8 cellular contexts compared by ENCODE assay signal in the genomic region with DNA sequence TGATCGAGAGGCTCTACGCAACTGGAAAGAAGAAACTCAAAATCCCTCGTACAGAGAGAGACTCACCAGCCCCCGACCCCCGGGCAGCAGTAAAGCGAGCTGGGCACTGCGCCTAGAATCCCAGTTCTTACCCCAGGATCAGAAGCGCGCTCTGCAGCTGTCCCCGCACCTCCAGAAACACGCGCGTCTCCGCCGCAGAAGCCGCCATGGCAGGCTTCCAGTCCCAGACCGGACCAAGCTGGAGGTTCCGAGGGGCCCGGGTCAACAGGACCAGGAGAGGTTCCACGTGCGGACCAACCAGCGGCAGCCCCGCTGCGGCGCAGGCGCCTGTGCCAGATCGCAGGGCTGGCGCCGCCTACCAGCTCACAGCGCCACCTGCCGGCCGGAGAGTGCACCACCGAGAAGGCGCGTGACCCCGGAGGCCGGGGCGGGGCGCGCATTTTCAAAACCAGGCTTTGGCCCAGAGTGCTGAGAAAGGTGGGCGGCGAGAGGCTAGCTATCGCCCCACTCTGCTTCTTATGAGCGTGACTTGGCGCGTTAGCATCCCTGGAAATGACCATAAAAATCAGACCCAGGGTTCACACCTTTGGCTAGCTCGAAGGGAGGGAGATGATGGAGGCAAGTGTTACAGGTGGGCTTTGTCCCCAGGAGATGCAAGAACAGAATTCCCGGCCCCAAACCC. TPM values are rescaled to one million over a fixed set of nuclear protein-coding genes. Genes with fewer than 3 reads are reported as not detected.
A peak's percentile ranks its signal among the peaks of the same experiment; 100 is the strongest.
DNase-seq lines count a peak whose midpoint lies in the region; ATAC-seq and TF ChIP-seq lines count a peak whose summit lies in the region.

A gene with protein sequence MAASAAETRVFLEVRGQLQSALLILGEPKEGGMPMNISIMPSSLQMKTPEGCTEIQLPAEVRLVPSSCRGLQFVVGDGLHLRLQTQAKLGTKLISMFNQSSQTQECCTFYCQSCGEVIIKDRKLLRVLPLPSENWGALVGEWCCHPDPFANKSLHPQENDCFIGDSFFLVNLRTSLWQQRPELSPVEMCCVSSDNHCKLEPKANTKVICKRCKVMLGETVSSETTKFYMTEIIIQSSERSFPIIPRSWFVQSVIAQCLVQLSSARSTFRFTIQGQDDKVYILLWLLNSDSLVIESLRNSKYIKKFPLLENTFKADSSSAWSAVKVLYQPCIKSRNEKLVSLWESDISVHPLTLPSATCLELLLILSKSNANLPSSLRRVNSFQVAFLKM (minus strand): TSS at position 331 of the 682 bp plus-strand sequence. CDS start 123 bp downstream, at position 208.

- H4K20me1 ChIP-seq in neural cell (ENCODE audit: insufficient read depth) = no peaks in the 10 kb centered on the region

- peak within 1 kb of the TSS; percentile 83 for H3K4me2 ChIP-seq in neural cell (ENCODE audit: low read length)

- TF ChIP-seq RAD21 in neural cell (conservative IDR thresholded peaks at IDR 0.05) = peak; percentile 65

- no peaks in the 10 kb centered on the region for H3K27me3 Mint-ChIP-seq in stimulated activated naive CD8-positive, alpha-beta T cell treated with anti-CD3 and anti-CD28 coated beads, Interleukin-15, amount 100 ng/mL, for 72 hours

- H3K9me3 ChIP-seq in Peyer's patch (no peaks in the 10 kb centered on the region), neural cell (ENCODE audit: low read length) (no peaks in the 10 kb centered on the region)

- H3K9me2 ChIP-seq in neural cell (ENCODE audit: insufficient read depth, low read length) = no peaks in the 10 kb centered on the region

- H3F3A ChIP-seq in neural cell (ENCODE audit: insufficient read depth, low read length, poor library complexity, severe bottlenecking) = peaks cover 3% of the 10 kb centered on the region

- H3K9ac ChIP-seq in neural cell (ENCODE audit: low read length) = peak within 1 kb of the TSS; percentile 66

- H3K9me3 Mint-ChIP-seq in stimulated activated naive CD8-positive, alpha-beta T cell treated with anti-CD3 and anti-CD28 coated beads, Interleukin-15, amount 100 ng/mL, for 72 hours = no peaks in the 10 kb centered on the region

- peaks cover 52% of the 10 kb centered on the region for H3K4me1 Mint-ChIP-seq in stimulated activated naive CD8-positive, alpha-beta T cell treated with anti-CD3 and anti-CD28 coated beads, Interleukin-15, amount 100 ng/mL, for 72 hours

- DNase-seq in DMS79 treated with DMSO at 0.1 percent for 48 hours (lab: John Stamatoyannopoulos, UW) (peak; percentile 68), HuH-7.5 (ENCODE audit: low spot score) (peak; percentile 75), Peyer's patch (peak; percentile 91 to 96 (median 95)), fibroblast of pulmonary artery (ENCODE audit: low read depth) (peak; percentile 85)
- peak; percentile 88 to 90 for DNase-seq in activated T-helper 1 cell treated with anti-CD3 and anti-CD28 coated beads, Interleukin-2, amount 50 U/mL, for 16 hours (ENCODE audit: low read depth in 1 of 2, low spot score in 1 of 2)
- DNase-seq in stimulated activated naive CD8-positive, alpha-beta T cell treated with anti-CD3 and anti-CD28 coated beads, Interleukin-15, amount 100 ng/mL, for 72 hours = peak; percentile 93 to 95

- peak; percentile 56 for ATAC-seq in GM21526 (IDR thresholded peaks at IDR 0.05; ENCODE audit: low FRiP score, unreplicated experiment)
- peak; percentile 80 for ATAC-seq in stimulated activated naive CD8-positive, alpha-beta T cell treated with anti-CD3 and anti-CD28 coated beads, Interleukin-15, amount 100 ng/mL, for 72 hours

- peak; percentile 25 to 30 for TF ChIP-seq POLR2A in Peyer's patch (IDR thresholded peaks at IDR 0.05)

- peak within 1 kb of the TSS; percentile 89 to 95 for H3K4me3 Mint-ChIP-seq in stimulated activated naive CD8-positive, alpha-beta T cell treated with anti-CD3 and anti-CD28 coated beads, Interleukin-15, amount 100 ng/mL, for 72 hours

- peak within 1 kb of the TSS; percentile 85 to 92 for H3K27ac Mint-ChIP-seq in stimulated activated naive CD8-positive, alpha-beta T cell treated with anti-CD3 and anti-CD28 coated beads, Interleukin-15, amount 100 ng/mL, for 72 hours

- TF ChIP-seq EP300 in neural cell (conservative IDR thresholded peaks at IDR 0.05; ENCODE audit: poor library complexity, severe bottlenecking) = peak; percentile 17

- H3K27me3 ChIP-seq in Peyer's patch = no peaks in the 10 kb centered on the region
- H3K27me3 ChIP-seq in neural cell (ENCODE audit: insufficient read depth, low read depth, low read length) = no peaks in the 10 kb centered on the region

- peaks cover 0 to 7% (median 0%) of the 10 kb centered on the region in 4 donors for H3K4me1 ChIP-seq in Peyer's patch

- H3K4me3 ChIP-seq in Peyer's patch = peak within 1 kb of the TSS; percentile 57 to 79 (median 68)
- peak within 1 kb of the TSS; percentile 77 for H3K4me3 ChIP-seq in fibroblast of pulmonary artery (replicated peaks; ENCODE audit: low read depth, low read length)
- H3K4me3 ChIP-seq in neural cell (ENCODE audit: low read length) = peak within 1 kb of the TSS; percentile 83

- H3K79me2 ChIP-seq in neural cell (replicated peaks; ENCODE audit: insufficient read depth, low read length) = peaks cover 23% of the 10 kb centered on the region

- peak within 1 kb of the TSS; percentile 65 for H2AFZ ChIP-seq in neural cell (ENCODE audit: low read depth, low read length)

- H3K36me3 ChIP-seq in Peyer's patch = no peaks in the 10 kb centered on the region
- H3K36me3 ChIP-seq in neural cell (ENCODE audit: insufficient read depth, low read length) = no peaks in the 10 kb centered on the region

- peak; percentile 96 to 99 (median 97) for TF ChIP-seq CTCF in Peyer's patch (IDR thresholded peaks at IDR 0.05)
- TF ChIP-seq CTCF in fibroblast of pulmonary artery (IDR thresholded peaks at IDR 0.05; ENCODE audit: low read length, missing control alignments) = peak; percentile 66
- TF ChIP-seq CTCF in neural cell (IDR thresholded peaks at IDR 0.05; ENCODE audit: poor library complexity, severe bottlenecking) = peak; percentile 99

- H3K27ac ChIP-seq in Peyer's patch (peak within 1 kb of the TSS; percentile 13 to 76 (median 16)), neural cell (ENCODE audit: low read length) (no peak within 1 kb of the TSS)

TF ChIP-seq in neural cell, 6 proteins besides CTCF, POLR2A, EP300 and RAD21:
- TF ChIP-seq, protein P1, sequence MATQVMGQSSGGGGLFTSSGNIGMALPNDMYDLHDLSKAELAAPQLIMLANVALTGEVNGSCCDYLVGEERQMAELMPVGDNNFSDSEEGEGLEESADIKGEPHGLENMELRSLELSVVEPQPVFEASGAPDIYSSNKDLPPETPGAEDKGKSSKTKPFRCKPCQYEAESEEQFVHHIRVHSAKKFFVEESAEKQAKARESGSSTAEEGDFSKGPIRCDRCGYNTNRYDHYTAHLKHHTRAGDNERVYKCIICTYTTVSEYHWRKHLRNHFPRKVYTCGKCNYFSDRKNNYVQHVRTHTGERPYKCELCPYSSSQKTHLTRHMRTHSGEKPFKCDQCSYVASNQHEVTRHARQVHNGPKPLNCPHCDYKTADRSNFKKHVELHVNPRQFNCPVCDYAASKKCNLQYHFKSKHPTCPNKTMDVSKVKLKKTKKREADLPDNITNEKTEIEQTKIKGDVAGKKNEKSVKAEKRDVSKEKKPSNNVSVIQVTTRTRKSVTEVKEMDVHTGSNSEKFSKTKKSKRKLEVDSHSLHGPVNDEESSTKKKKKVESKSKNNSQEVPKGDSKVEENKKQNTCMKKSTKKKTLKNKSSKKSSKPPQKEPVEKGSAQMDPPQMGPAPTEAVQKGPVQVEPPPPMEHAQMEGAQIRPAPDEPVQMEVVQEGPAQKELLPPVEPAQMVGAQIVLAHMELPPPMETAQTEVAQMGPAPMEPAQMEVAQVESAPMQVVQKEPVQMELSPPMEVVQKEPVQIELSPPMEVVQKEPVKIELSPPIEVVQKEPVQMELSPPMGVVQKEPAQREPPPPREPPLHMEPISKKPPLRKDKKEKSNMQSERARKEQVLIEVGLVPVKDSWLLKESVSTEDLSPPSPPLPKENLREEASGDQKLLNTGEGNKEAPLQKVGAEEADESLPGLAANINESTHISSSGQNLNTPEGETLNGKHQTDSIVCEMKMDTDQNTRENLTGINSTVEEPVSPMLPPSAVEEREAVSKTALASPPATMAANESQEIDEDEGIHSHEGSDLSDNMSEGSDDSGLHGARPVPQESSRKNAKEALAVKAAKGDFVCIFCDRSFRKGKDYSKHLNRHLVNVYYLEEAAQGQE (IDR thresholded peaks at IDR 0.05; ENCODE audit: borderline replicate concordance) = no peak
- TF ChIP-seq EZH2 (IDR thresholded peaks at IDR 0.05; ENCODE audit: borderline replicate concordance, insufficient read depth, low read length, poor library complexity, severe bottlenecking) (no peak), POLR2AphosphoS5 (IDR thresholded peaks at IDR 0.05) (peak; percentile 33), SMC3 (conservative IDR thresholded peaks at IDR 0.05; ENCODE audit: poor library complexity) (peak; percentile 77), MXI1 (conservative IDR thresholded peaks at IDR 0.05; ENCODE audit: poor library complexity, severe bottlenecking) (peak; percentile 95), TAF1 (IDR thresholded peaks at IDR 0.05; ENCODE audit: low read depth) (no peak)

RNA-seq across cellular contexts. Expression of the gene that starts here (rescaled TPM):
- 10 to 100 TPM in 2 of 4 donors, 1 to 10 TPM in 2; 4.0 to 13.2 (median 9.5) TPM for total RNA-seq in Peyer's patch
- 11.6 and 13.7 TPM in 2 replicates for polyA plus RNA-seq in neural cell
- polyA minus RNA-seq in neural cell = 39.0 and 39.1 TPM in 2 replicates
